22 cellular contexts compared by ENCODE assay signal in the genomic region with DNA sequence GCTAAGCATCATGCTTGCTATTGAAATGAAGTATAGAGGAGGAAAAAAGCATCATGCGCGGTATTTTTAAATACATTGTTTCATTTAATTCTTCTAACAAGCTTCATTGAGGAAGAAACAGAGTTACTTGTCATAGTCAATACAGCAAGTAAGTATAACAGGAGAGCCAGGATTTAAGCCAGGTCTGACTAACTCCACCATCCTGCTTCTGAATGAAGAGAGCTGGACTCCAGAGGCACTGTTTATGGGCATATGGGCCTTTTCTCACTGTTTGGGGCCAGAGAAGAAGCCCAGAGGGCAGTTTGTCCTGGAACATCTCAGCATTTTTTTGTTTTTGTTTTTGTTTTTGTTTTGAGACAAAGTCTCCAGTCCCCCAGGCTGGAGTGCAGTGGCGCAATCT. TPM values are rescaled to one million over a fixed set of nuclear protein-coding genes. Genes with fewer than 3 reads are reported as not detected.
A peak's percentile ranks its signal among the peaks of the same experiment; 100 is the strongest.
DNase-seq lines count a peak whose midpoint lies in the region; ATAC-seq, FAIRE-seq and TF ChIP-seq lines count a peak whose summit lies in the region.
"Had no signal": no experiment of that assay in that cellular context is flagged by ENCODE, and none has a peak within 500 bp of the region (broad histone marks: within the 10 kb centered on the region; RNA-seq: fewer than 3 reads in every experiment).

No MANE protein-coding gene starts in this region.

- H3K4me3 ChIP-seq in A549 (no peak overlapping the region), mesenchymal stem cell (ENCODE audit: insufficient read depth in 1 of 2, low read depth in 1 of 2, low read length in 2 of 2) (no peak overlapping the region), tibial artery (no peak overlapping the region)
- H3K4me3 ChIP-seq: BLaER1, GM23338 had no signal

- H3K18ac ChIP-seq in mesenchymal stem cell (ENCODE audit: low read depth in 1 of 2, low read length in 2 of 2) = no peak overlapping the region

- H2BK120ac ChIP-seq in mesenchymal stem cell (ENCODE audit: low read depth, low read length) = no peak overlapping the region

- no peak overlapping the region for H2BK15ac ChIP-seq in mesenchymal stem cell (ENCODE audit: low read depth, poor library complexity, severe bottlenecking)

- no peak overlapping the region for H2BK5ac ChIP-seq in mesenchymal stem cell (ENCODE audit: low read depth, low read length, poor library complexity, severe bottlenecking)

- H3K9ac ChIP-seq in mesenchymal stem cell (ENCODE audit: low read length) = peak overlapping the region; percentile 2
- H3K9ac ChIP-seq: BLaER1 had no signal

- H2AK5ac ChIP-seq in mesenchymal stem cell (ENCODE audit: low read length, severe bottlenecking) = no peak overlapping the region

- no peaks in the 10 kb centered on the region for H3K27me3 ChIP-seq in mesenchymal stem cell (ENCODE audit: control insufficient read depth in 1 of 2, insufficient read depth in 1 of 2, low read length in 2 of 2)
- no peaks in the 10 kb centered on the region for H3K27me3 ChIP-seq in tibial artery
- H3K27me3 ChIP-seq: BLaER1 had no signal

- 96% methylated on average over 3 of the region's 3 CpGs for WGBS in A549 (ENCODE audit: missing lambda C conversion rate)
- WGBS in mesenchymal stem cell = no CpG with 5 or more reads among the region's 3 CpGs

- no peak for TF ChIP-seq EP300 in A549 (IDR thresholded peaks at IDR 0.05)

- no peak overlapping the region for H2BK12ac ChIP-seq in mesenchymal stem cell (ENCODE audit: low read length in 2 of 2)

- no peak for TF ChIP-seq RAD21 in A549 (conservative IDR thresholded peaks at IDR 0.05 in 1 of 2, IDR thresholded peaks at IDR 0.05 in 1 of 2)

- POLR2A ChIA-PET in A549 (lab: Yijun Ruan, JAX) = interaction anchor here (0.7 kb wide), 1 partner anchor 8 kb away, joined by 3 read pairs; a partner anchor contains a TSS
- POLR2A ChIA-PET in HEK293T (lab: Yijun Ruan, JAX) = interaction anchor here (1.1 kb wide), 1 partner anchor 86 kb away, joined by 3 read pairs; a partner anchor contains a TSS

- no peak overlapping the region for H3K4ac ChIP-seq in mesenchymal stem cell (ENCODE audit: low read depth in 1 of 2, low read length in 2 of 2)

- DNase-seq in A549 (ENCODE audit: low read depth in 1 of 2, low spot score in 1 of 2) (no peak), mesenchymal stem cell (no peak), superior temporal gyrus (ENCODE audit: extremely low spot score) (peak; percentile 17), HEK293T (ENCODE audit: extremely low spot score) (no peak), tibial artery (no peak)
- DNase-seq: 8988T; Caco-2; CD4-positive, CD25-positive, alpha-beta regulatory T cell; CD8-positive, alpha-beta T cell; DMS153; DND-41; H9; HFFc6 had no signal

- intact Hi-C loops in tibial artery (cut with DNase I; ENCODE audit: low total_unique reads) = no loop called here

- H3K4me2 ChIP-seq in A549 (no peak overlapping the region), mesenchymal stem cell (ENCODE audit: low read length, poor library complexity, severe bottlenecking) (no peak overlapping the region)
- H3K4me2 ChIP-seq: BLaER1, GM23338 had no signal

- H2AFZ ChIP-seq in mesenchymal stem cell (ENCODE audit: low read depth, low read length) = no peak overlapping the region
- H2AFZ ChIP-seq: GM23338 had no signal

- H3K14ac ChIP-seq in mesenchymal stem cell (ENCODE audit: low read length in 2 of 2) = no peak overlapping the region

- H3K23ac ChIP-seq in mesenchymal stem cell (ENCODE audit: low read length in 2 of 2) = no peak overlapping the region

- H4K8ac ChIP-seq in mesenchymal stem cell (ENCODE audit: low read length) = no peak overlapping the region

- peak; percentile 49 for FAIRE-seq in A549 (lab: Jason Lieb, UNC)
- FAIRE-seq: G401.6, GM12892 had no signal

- CTCF ChIA-PET in A549 (lab: Yijun Ruan, JAX) = interaction anchor here (0.8 to 3.9 kb wide), 14 partner anchors 9 to 297 kb away, joined by 3 to 18 read pairs (median 4); a partner anchor contains a TSS
- CTCF ChIA-PET in HEK293T (lab: Yijun Ruan, JAX) = no interaction called here

- TF ChIP-seq CTCF in A549 (IDR thresholded peaks at IDR 0.05) = no peak
- TF ChIP-seq CTCF in tibial artery (IDR thresholded peaks at IDR 0.05) = no peak

- no peak for TF ChIP-seq POLR2A in A549 (IDR thresholded peaks at IDR 0.05; ENCODE audit: low read length)

- H3K27ac ChIP-seq in A549 = no peak overlapping the region
- H3K27ac ChIP-seq in angular gyrus (ENCODE audit: low read depth, low read length) = peak overlapping the region; percentile 19
- H3K27ac ChIP-seq in mesenchymal stem cell (ENCODE audit: low read length, poor library complexity, severe bottlenecking) = no peak overlapping the region
- H3K27ac ChIP-seq in tibial artery = no peak overlapping the region
- H3K27ac ChIP-seq: BLaER1, C4-2B had no signal

- H3K36me3 ChIP-seq in mesenchymal stem cell (ENCODE audit: control insufficient read depth in 1 of 2, insufficient read depth in 2 of 2, low read depth in 1 of 2, low read length in 2 of 2) = peaks cover 21 to 72% of the 10 kb centered on the region in 2 experiments
- H3K36me3 ChIP-seq in tibial artery = peaks cover 17 to 66% (median 30%) of the 10 kb centered on the region in 3 donors

- ATAC-seq in A549 (no peak), GM21619 (IDR thresholded peaks at IDR 0.05; ENCODE audit: unreplicated experiment) (no peak), HG02588 (IDR thresholded peaks at IDR 0.05; ENCODE audit: unreplicated experiment) (no peak)
- ATAC-seq: CD8-positive, alpha-beta T cell; GM23338; HCT116 had no signal

- peaks cover 53% of the 10 kb centered on the region for H3K79me1 ChIP-seq in mesenchymal stem cell (replicated peaks; ENCODE audit: low read length, poor library complexity, severe bottlenecking)

- peaks cover 6% of the 10 kb centered on the region; the same call in 1 of the 3 replicates for H3K4me1 ChIP-seq in A549
- H3K4me1 ChIP-seq in mesenchymal stem cell (ENCODE audit: control insufficient read depth, insufficient read depth, low read depth, low read length) = peaks cover 3% of the 10 kb centered on the region
- H3K4me1 ChIP-seq in tibial artery = peaks cover 0 to 24% (median 21%) of the 10 kb centered on the region in 4 donors
- H3K4me1 ChIP-seq: Caco-2 had no signal

- no peak overlapping the region for H4K91ac ChIP-seq in mesenchymal stem cell (ENCODE audit: low read length)

- no peaks in the 10 kb centered on the region for H3K9me3 ChIP-seq in A549
- no peaks in the 10 kb centered on the region for H3K9me3 ChIP-seq in mesenchymal stem cell (ENCODE audit: control insufficient read depth, low read length)
- H3K9me3 ChIP-seq in tibial artery = no peaks in the 10 kb centered on the region
- H3K9me3 ChIP-seq: BLaER1, Caco-2 had no signal

TF ChIP-seq in A549, 52 proteins besides CTCF, POLR2A, EP300 and RAD21 (continues in another document):
- TF ChIP-seq RCOR1 (IDR thresholded peaks at IDR 0.05; ENCODE audit: low read depth, low read length) (no peak), MAFK (IDR thresholded peaks at IDR 0.05; ENCODE audit: partially characterized antibody) (no peak), SREBF2 (IDR thresholded peaks at IDR 0.05) (no peak), CHD4 (IDR thresholded peaks at IDR 0.05; ENCODE audit: borderline replicate concordance) (no peak)

TF ChIP-seq in HEK293T, 16 proteins besides CTCF, POLR2A, EP300 and RAD21 (continues in another document):
- TF ChIP-seq CTBP1 (IDR thresholded peaks at IDR 0.05; ENCODE audit: borderline replicate concordance) (no peak), BHLHE40 (IDR thresholded peaks at IDR 0.05; ENCODE audit: borderline replicate concordance) (no peak), TARDBP (IDR thresholded peaks at IDR 0.05) (no peak), HDGF (IDR thresholded peaks at IDR 0.05; ENCODE audit: borderline replicate concordance) (no peak), SUZ12 (IDR thresholded peaks at IDR 0.05) (no peak)

RNA-seq across cellular contexts. Expression of a gene that starts 7.9 kb away (rescaled TPM):
- polyA plus RNA-seq in A549 (2011; rRNA removed) = 82.1 and 101 TPM in 2 replicates
- 180 and 241 TPM in 2 replicates for polyA plus RNA-seq in A549 (2012; cell fraction: cytosol; rRNA removed)
- polyA plus RNA-seq in A549 (2012; cell fraction: nucleus; rRNA removed) = 350 and 382 TPM in 2 replicates
- 113 to 118 TPM (median 116 TPM) in 3 replicates for polyA plus RNA-seq in A549 (2017; fragmentation: RNase III; extraction: RNeasy Plus Mini Kit Qiagen cat#74134 plus additional on column Dnase treatment)
- 102 and 120 TPM in 2 replicates for polyA minus RNA-seq in A549 (2011; rRNA and poly(A)+ RNA removed)
- polyA plus RNA-seq in mesenchymal stem cell (2013, experiment 1 of 2) = 109 TPM
- polyA plus RNA-seq in mesenchymal stem cell (2013, experiment 2 of 2) = 107 TPM

RNA-seq across cellular contexts. Expression of a gene that starts 14.3 kb away (rescaled TPM):
- polyA plus RNA-seq in A549 (2011; rRNA removed) (0.37 TPM in 1 of 2 replicates, not detected in the other), A549 (2017; fragmentation: RNase III; extraction: RNeasy Plus Mini Kit Qiagen cat#74134 plus additional on column Dnase treatment) (0.47 TPM in 1 of 3 replicates, not detected in the others)
- 0.08 and 0.12 TPM in 2 replicates for polyA plus RNA-seq in A549 (2012; cell fraction: cytosol; rRNA removed)
- not detected in 2 replicates for polyA plus RNA-seq in A549 (2012; cell fraction: nucleus; rRNA removed)
- polyA minus RNA-seq in A549 (2011; rRNA and poly(A)+ RNA removed) = not detected in 2 replicates
- polyA plus RNA-seq in mesenchymal stem cell (2013, experiment 1 of 2) = 17.1 TPM
- polyA plus RNA-seq in mesenchymal stem cell (2013, experiment 2 of 2) = 18.1 TPM

RNA-seq across cellular contexts. Expression of a gene that starts 29.5 kb away (rescaled TPM):
- polyA plus RNA-seq in A549 (2011; rRNA removed) (1.1 and 1.6 TPM in 2 replicates), A549 (2017; fragmentation: RNase III; extraction: RNeasy Plus Mini Kit Qiagen cat#74134 plus additional on column Dnase treatment) (7.9 to 9.1 TPM (median 8.7 TPM) in 3 replicates)
- 7.2 and 11.0 TPM in 2 replicates for polyA plus RNA-seq in A549 (2012; cell fraction: cytosol; rRNA removed)
- polyA plus RNA-seq in A549 (2012; cell fraction: nucleus; rRNA removed) = 12.3 and 15.7 TPM in 2 replicates
- 1.2 and 2.0 TPM in 2 replicates for polyA minus RNA-seq in A549 (2011; rRNA and poly(A)+ RNA removed)
- polyA plus RNA-seq in mesenchymal stem cell (2013, experiment 1 of 2) = 0.51 TPM
- polyA plus RNA-seq in mesenchymal stem cell (2013, experiment 2 of 2) = 0.60 TPM

RNA-seq across cellular contexts. Expression of a gene that starts 40.8 kb away (rescaled TPM):
- polyA plus RNA-seq in A549 (2011; rRNA removed) (73.0 and 103 TPM in 2 replicates), A549 (2017; fragmentation: RNase III; extraction: RNeasy Plus Mini Kit Qiagen cat#74134 plus additional on column Dnase treatment) (89.4 to 110 TPM (median 108 TPM) in 3 replicates)
- polyA plus RNA-seq in A549 (2012; cell fraction: cytosol; rRNA removed) = 72.7 and 76.5 TPM in 2 replicates
- 133 and 138 TPM in 2 replicates for polyA plus RNA-seq in A549 (2012; cell fraction: nucleus; rRNA removed)
- 77.6 and 78.1 TPM in 2 replicates for polyA minus RNA-seq in A549 (2011; rRNA and poly(A)+ RNA removed)
- 45.4 TPM for polyA plus RNA-seq in mesenchymal stem cell (2013, experiment 1 of 2)
- 45.0 TPM for polyA plus RNA-seq in mesenchymal stem cell (2013, experiment 2 of 2)

RNA-seq across cellular contexts. Expression of a gene that starts 41.0 kb away (rescaled TPM):
- 55.7 and 57.5 TPM in 2 replicates for polyA plus RNA-seq in A549 (2011; rRNA removed)
- polyA plus RNA-seq in A549 (2012; cell fraction: cytosol; rRNA removed) = 62.4 and 81.8 TPM in 2 replicates
- 48.3 and 60.2 TPM in 2 replicates for polyA plus RNA-seq in A549 (2012; cell fraction: nucleus; rRNA removed)
- 47.7 to 50.7 TPM (median 48.7 TPM) in 3 replicates for polyA plus RNA-seq in A549 (2017; fragmentation: RNase III; extraction: RNeasy Plus Mini Kit Qiagen cat#74134 plus additional on column Dnase treatment)
- 48.8 and 57.0 TPM in 2 replicates for polyA minus RNA-seq in A549 (2011; rRNA and poly(A)+ RNA removed)
- polyA plus RNA-seq in mesenchymal stem cell (2013, experiment 1 of 2) = 31.3 TPM
- 31.7 TPM for polyA plus RNA-seq in mesenchymal stem cell (2013, experiment 2 of 2)
